ENCODE assay signal across 8 cellular contexts in the genomic region with DNA sequence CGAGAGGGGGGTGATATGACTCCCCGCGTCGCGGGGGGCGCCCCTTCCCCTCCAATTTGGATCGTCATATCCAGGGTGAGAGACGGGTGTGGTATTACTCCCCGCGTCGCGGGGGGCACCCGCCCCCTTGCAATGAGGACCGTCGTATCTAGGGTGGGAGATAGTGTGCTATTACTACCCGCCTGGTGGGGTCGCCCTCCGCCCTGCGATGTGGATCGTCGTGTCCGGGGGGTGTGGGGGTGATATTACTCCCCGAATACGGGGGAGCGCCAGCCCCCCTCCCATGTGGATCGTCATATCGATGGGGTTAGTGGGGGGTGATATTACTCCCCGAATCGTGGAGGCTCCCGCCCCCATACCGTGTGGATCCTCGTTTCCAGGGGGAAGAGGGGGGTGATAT. TPM values are rescaled to one million over a fixed set of nuclear protein-coding genes. Genes with fewer than 3 reads are reported as not detected.
A peak's percentile ranks its signal among the peaks of the same experiment; 100 is the strongest.
DNase-seq lines count a peak whose midpoint lies in the region; ATAC-seq and TF ChIP-seq lines count a peak whose summit lies in the region.

No MANE protein-coding gene starts in this region.

- H3K27me3 Mint-ChIP-seq in WTC11 (ENCODE audit: low read depth), result peaks cover 6% of the 10 kb centered on the region
- H3K27me3 Mint-ChIP-seq in neural progenitor cell (ENCODE audit: insufficient read depth, low read depth), result peaks cover 11% of the 10 kb centered on the region

- H3K79me2 ChIP-seq in neural progenitor cell (ENCODE audit: low read depth) (no peaks in the 10 kb centered on the region), Karpas-422 (ENCODE audit: low read length) (no peaks in the 10 kb centered on the region)

- peaks cover 0 to 7% (median 0%) of the 10 kb centered on the region in 45 donors for H3K27me3 ChIP-seq in dorsolateral prefrontal cortex
- H3K27me3 ChIP-seq in neural progenitor cell, result peaks cover 27% of the 10 kb centered on the region
- no peaks in the 10 kb centered on the region for H3K27me3 ChIP-seq in Karpas-422 (ENCODE audit: low read length)

- CTCF ChIA-PET in WTC11 (lab: Charles Lee), result interaction anchor here (0.6 kb wide), 1 partner anchor 239 kb away, joined by 3 read pairs; no protein-coding TSS in a partner anchor

- H3K4me3 Mint-ChIP-seq in WTC11 (peak overlapping the region; percentile 70), neural progenitor cell (no peak overlapping the region)

- H3K9me3 ChIP-seq in neural progenitor cell (ENCODE audit: low read depth), result no peaks in the 10 kb centered on the region
- H3K9me3 ChIP-seq in Karpas-422 (ENCODE audit: low read length), result no peaks in the 10 kb centered on the region

- H4K20me1 ChIP-seq in neural progenitor cell (ENCODE audit: low read depth), result no peaks in the 10 kb centered on the region
- no peaks in the 10 kb centered on the region for H4K20me1 ChIP-seq in Karpas-422 (ENCODE audit: insufficient read depth, low read depth, low read length)

- H3K27ac ChIP-seq in dorsolateral prefrontal cortex (peak overlapping the region in 4 of 59 donors; percentile 12 to 59 (median 46)), neural progenitor cell (no peak overlapping the region), Karpas-422 (ENCODE audit: low read length) (no peak overlapping the region)

- POLR2A ChIA-PET in WTC11 (lab: Charles Lee), result no interaction called here

- no peaks in the 10 kb centered on the region for H3K36me3 Mint-ChIP-seq in WTC11
- no peaks in the 10 kb centered on the region for H3K36me3 Mint-ChIP-seq in neural progenitor cell

- H3K27ac Mint-ChIP-seq in WTC11 (no peak overlapping the region), neural progenitor cell (no peak overlapping the region)

- peak; percentile 89 for ATAC-seq in WTC11
- no peak for ATAC-seq in GM18858 (IDR thresholded peaks at IDR 0.05; ENCODE audit: unreplicated experiment)

- TF ChIP-seq CTCF in AG09319 (IDR thresholded peaks at IDR 0.05; ENCODE audit: low read depth, low read length) (peak; percentile 33), WTC11 (IDR thresholded peaks at IDR 0.05) (peak; percentile 30; the same call in 1 of the 2 replicates), dorsolateral prefrontal cortex (IDR thresholded peaks at IDR 0.05 in 54 of 56, conservative IDR thresholded peaks at IDR 0.05 in 2 of 56; ENCODE audit: low read depth in 1 of 56, partially characterized antibody in 56 of 56) (peak in 54 of 56 donors; percentile 23 to 74 (median 48)), neural progenitor cell (IDR thresholded peaks at IDR 0.05) (peak; percentile 60)

- H3K36me3 ChIP-seq in neural progenitor cell, result no peaks in the 10 kb centered on the region
- no peaks in the 10 kb centered on the region for H3K36me3 ChIP-seq in Karpas-422 (ENCODE audit: insufficient read depth, low read length)

- H3K9me3 Mint-ChIP-seq in WTC11, result no peaks in the 10 kb centered on the region
- peaks cover 11% of the 10 kb centered on the region for H3K9me3 Mint-ChIP-seq in neural progenitor cell

- H3K9me2 ChIP-seq in Karpas-422 (replicated peaks; ENCODE audit: insufficient read depth, low read length), result no peaks in the 10 kb centered on the region

- peaks cover 4% of the 10 kb centered on the region for H3K4me1 Mint-ChIP-seq in WTC11
- H3K4me1 Mint-ChIP-seq in neural progenitor cell, result peaks cover 4% of the 10 kb centered on the region

- H3K4me3 ChIP-seq in dorsolateral prefrontal cortex (peak overlapping the region in 58 of 59 donors; percentile 16 to 67 (median 48)), neural progenitor cell (peak overlapping the region; percentile 48), Karpas-422 (ENCODE audit: low read length) (no peak overlapping the region)

- H3F3A ChIP-seq in neural progenitor cell (ENCODE audit: low read depth), result no peaks in the 10 kb centered on the region

- H3K4me2 ChIP-seq in neural progenitor cell (peak overlapping the region; percentile 81), Karpas-422 (ENCODE audit: low read depth, low read length, poor library complexity, severe bottlenecking) (no peak overlapping the region)

- H3K9ac ChIP-seq in neural progenitor cell (no peak overlapping the region), Karpas-422 (ENCODE audit: low read length) (no peak overlapping the region)

- DNase-seq in AG09319 (ENCODE audit: extremely low read depth, low read depth), result no peak
- DNase-seq in WTC11 (ENCODE audit: low spot score), result peak; percentile 60
- DNase-seq in dorsolateral prefrontal cortex, result peak in 4 of 10 donors; percentile 30 to 53 (median 46)
- DNase-seq in neural progenitor cell (ENCODE audit: low spot score), result peak; percentile 53
- no peak for DNase-seq in cerebellar nuclear complex (lab: John Stamatoyannopoulos, UW)
- DNase-seq in Karpas-422, result no peak
- DNase-seq in T1000 (lab: John Stamatoyannopoulos, UW), result no peak

- H2AFZ ChIP-seq in neural progenitor cell (replicated peaks) (peak overlapping the region; percentile 90), Karpas-422 (ENCODE audit: low read length) (no peak overlapping the region)

- H3K4me1 ChIP-seq in neural progenitor cell (no peaks in the 10 kb centered on the region), Karpas-422 (ENCODE audit: low read length) (no peaks in the 10 kb centered on the region)

- intact Hi-C loops in dorsolateral prefrontal cortex (cut with DNase I), result loop anchor here in 1 of 2 donors (5.0 kb wide), 1 partner anchor 224 kb away; no protein-coding TSS in a partner anchor

TF ChIP-seq in WTC11, 78 proteins besides CTCF, POLR2A, EP300 and RAD21:
- TF ChIP-seq, protein P1, sequence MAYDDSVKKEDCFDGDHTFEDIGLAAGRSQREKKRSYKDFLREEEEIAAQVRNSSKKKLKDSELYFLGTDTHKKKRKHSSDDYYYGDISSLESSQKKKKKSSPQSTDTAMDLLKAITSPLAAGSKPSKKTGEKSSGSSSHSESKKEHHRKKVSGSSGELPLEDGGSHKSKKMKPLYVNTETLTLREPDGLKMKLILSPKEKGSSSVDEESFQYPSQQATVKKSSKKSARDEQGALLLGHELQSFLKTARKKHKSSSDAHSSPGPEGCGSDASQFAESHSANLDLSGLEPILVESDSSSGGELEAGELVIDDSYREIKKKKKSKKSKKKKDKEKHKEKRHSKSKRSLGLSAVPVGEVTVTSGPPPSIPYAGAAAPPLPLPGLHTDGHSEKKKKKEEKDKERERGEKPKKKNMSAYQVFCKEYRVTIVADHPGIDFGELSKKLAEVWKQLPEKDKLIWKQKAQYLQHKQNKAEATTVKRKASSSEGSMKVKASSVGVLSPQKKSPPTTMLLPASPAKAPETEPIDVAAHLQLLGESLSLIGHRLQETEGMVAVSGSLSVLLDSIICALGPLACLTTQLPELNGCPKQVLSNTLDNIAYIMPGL (CRISPR knock-in tag; IDR thresholded peaks at IDR 0.05), result 0 out of 2 replicates have a peak, but pooled peaks have one; percentile 53
- TF ChIP-seq, protein P2, sequence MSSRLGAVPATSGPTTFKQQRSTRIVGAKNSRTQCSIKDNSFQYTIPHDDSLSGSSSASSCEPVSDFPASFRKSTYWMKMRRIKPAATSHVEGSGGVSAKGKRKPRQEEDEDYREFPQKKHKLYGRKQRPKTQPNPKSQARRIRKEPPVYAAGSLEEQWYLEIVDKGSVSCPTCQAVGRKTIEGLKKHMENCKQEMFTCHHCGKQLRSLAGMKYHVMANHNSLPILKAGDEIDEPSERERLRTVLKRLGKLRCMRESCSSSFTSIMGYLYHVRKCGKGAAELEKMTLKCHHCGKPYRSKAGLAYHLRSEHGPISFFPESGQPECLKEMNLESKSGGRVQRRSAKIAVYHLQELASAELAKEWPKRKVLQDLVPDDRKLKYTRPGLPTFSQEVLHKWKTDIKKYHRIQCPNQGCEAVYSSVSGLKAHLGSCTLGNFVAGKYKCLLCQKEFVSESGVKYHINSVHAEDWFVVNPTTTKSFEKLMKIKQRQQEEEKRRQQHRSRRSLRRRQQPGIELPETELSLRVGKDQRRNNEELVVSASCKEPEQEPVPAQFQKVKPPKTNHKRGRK (CRISPR knock-in tag; IDR thresholded peaks at IDR 0.05; ENCODE audit: borderline replicate concordance), result no peak
- TF ChIP-seq JAZF1 (CRISPR knock-in tag; IDR thresholded peaks at IDR 0.05), result no peak

RNA-seq across cellular contexts. Expression of a gene that starts 29.2 kb away (rescaled TPM):
- total RNA-seq in WTC11 (2021) (0.48 to 1.2 TPM (median 0.69 TPM) in 3 replicates), dorsolateral prefrontal cortex (100 to 1,000 TPM in 88 of 120 experiments, 10 to 100 TPM in 32; 33.3 to 301 (median 127) TPM), neural progenitor cell (ENCODE audit: low replicate concordance) (not detected in 2 replicates)
- 69.3 and 109 TPM in 2 replicates for total RNA-seq in Karpas-422 (2014; rRNA removed; shearing (Covaris generic); ENCODE audit: low replicate concordance)

Comparison
In these comparisons a context has a peak if more than half of its experiments do, and no peak if none do; other contexts are left out.
1. DNase-seq: peak in WTC11 (single experiment) and neural progenitor cell (single experiment); none in AG09319 (single experiment), cerebellar nuclear complex (0 of 2), Karpas-422 (single experiment) and T1000 (single experiment).
2. RNA of a gene that starts 29.2 kb away (total RNA-seq): 33.3 to 301 TPM in dorsolateral prefrontal cortex and 69.3 to 109 TPM in Karpas-422; 0.48 to 1.2 TPM in WTC11 and not detected in neural progenitor cell; every median in the first group is over 10 times any median in the second.
3. Peak in every context shown above with its lines, with median percentiles within 50 percentile points of each other: CTCF ChIP-seq.